ENCODE assay signal across 29 cellular contexts in the genomic region with DNA sequence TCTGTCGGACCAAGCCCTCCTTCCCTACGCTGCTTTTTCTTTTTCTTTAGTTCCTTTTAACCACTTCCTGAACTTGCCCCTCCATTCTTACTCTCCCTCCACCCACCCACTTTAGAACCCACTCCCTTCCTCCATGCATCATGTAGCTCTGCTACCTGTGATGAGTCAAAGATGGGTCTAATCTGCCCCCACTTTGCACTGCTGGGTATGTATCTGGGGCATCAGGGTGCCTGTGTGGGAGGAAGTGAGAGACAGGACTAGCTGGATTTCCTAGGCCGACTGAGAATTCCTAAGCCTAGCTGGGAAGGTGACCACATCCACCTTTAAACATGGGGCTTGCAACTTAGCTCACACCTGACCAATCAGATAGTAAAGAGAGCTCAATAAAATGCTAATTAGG.
"Had no signal": no experiment of that assay in that cellular context is flagged by ENCODE, and none has a peak within 500 bp of the region (broad histone marks: within the 10 kb centered on the region; RNA-seq: fewer than 3 reads in every experiment).

No MANE protein-coding gene starts in this region.

- DNase-seq: naive thymus-derived CD8-positive, alpha-beta T cell; nucleus accumbens; pancreas; retina; spleen; stimulated activated CD4-positive, alpha-beta T cell treated with anti-CD3 and anti-CD28 coated beads, Interleukin-12 subunit alpha, Interleukin-12 subunit beta, amount 100 ng/mL, for 4 hours; stimulated activated CD4-positive, alpha-beta T cell treated with anti-CD3 and anti-CD28 coated beads, Interleukin-1b, Interleukin-23, amount 100 ng/mL, for 48 hours; stimulated activated CD4-positive, alpha-beta T cell treated with anti-CD3 and anti-CD28 coated beads, Interleukin-4, amount 100 ng/mL, for 1 hour; stimulated activated CD4-positive, alpha-beta T cell treated with anti-CD3 and anti-CD28 coated beads, Interleukin-4, amount 100 ng/mL, for 4 hours; stimulated activated CD8-positive, alpha-beta memory T cell treated with anti-CD3 and anti-CD28 coated beads, Interleukin-4, amount 100 ng/mL, for 48 hours; stimulated activated naive CD4-positive, alpha-beta T cell; stimulated activated naive CD8-positive, alpha-beta T cell treated with anti-CD3 and anti-CD28 coated beads, Interleukin-15, amount 100 ng/mL, for 72 hours; stimulated activated naive CD8-positive, alpha-beta T cell treated with anti-CD3 and anti-CD28 coated beads, Interleukin-15, Interleukin-2, amounts not matched to agents 100 U/mL and 50 U/mL, for 24 hours; substantia nigra; testis; tibial artery; transverse colon had no signal

- H3K36me3 ChIP-seq: neutrophil, pancreas, prostate gland, right atrium auricular region, spleen, suprapubic skin, tibial artery, transverse colon, upper lobe of left lung, vagina had no signal

- H3K4me3 ChIP-seq: pancreas, prostate gland, right atrium auricular region, skin epidermis, smooth muscle cell, spleen, suprapubic skin, testis, tibial artery, transverse colon, upper lobe of left lung, vagina had no signal

- ATAC-seq: naive thymus-derived CD8-positive, alpha-beta T cell; natural killer cell treated with Interleukin-12 subunit alpha and Interleukin-12 subunit beta and Interleukin-15 and Interleukin-18, amount 100 ng/mL, for 72 hours; pancreas; sciatic nerve; stimulated activated memory B cell treated with anti-CD40 and anti-IgM and Interleukin-4, amounts not matched to agents 10 μg/mL and 1 μg/mL and 100 μg/mL, for 72 hours; stimulated activated naive CD8-positive, alpha-beta T cell treated with anti-CD3 and anti-CD28 coated beads, Interleukin-15, amount 100 ng/mL, for 72 hours; stimulated activated naive CD8-positive, alpha-beta T cell treated with anti-CD3 and anti-CD28 coated beads, Interleukin-15, Interleukin-2, amounts not matched to agents 100 U/mL and 50 U/mL, for 24 hours had no signal

- H3K27ac ChIP-seq: neutrophil, pancreas, prostate gland, right atrium auricular region, skin epidermis, suprapubic skin, testis, tibial artery, transverse colon, upper lobe of left lung, vagina had no signal

- H3K27ac Mint-ChIP-seq: naive thymus-derived CD8-positive, alpha-beta T cell; natural killer cell treated with Interleukin-12 subunit alpha and Interleukin-12 subunit beta and Interleukin-15 and Interleukin-18, amount 100 ng/mL, for 72 hours; stimulated activated memory B cell treated with anti-CD40 and anti-IgM and Interleukin-4, amounts not matched to agents 10 μg/mL and 1 μg/mL and 100 μg/mL, for 72 hours; stimulated activated naive CD8-positive, alpha-beta T cell treated with anti-CD3 and anti-CD28 coated beads, Interleukin-15, amount 100 ng/mL, for 72 hours had no signal

- H3K9me3 ChIP-seq: neutrophil, pancreas, prostate gland, suprapubic skin, testis, tibial artery, transverse colon, upper lobe of left lung, vagina had no signal

- H3K27me3 ChIP-seq: neutrophil, pancreas, right atrium auricular region, spleen, suprapubic skin, testis, tibial artery, transverse colon, upper lobe of left lung, vagina had no signal

- FAIRE-seq: pancreas, urothelium cell line had no signal

- H3K4me2 ChIP-seq: smooth muscle cell had no signal

- H3K27me3 Mint-ChIP-seq: naive thymus-derived CD8-positive, alpha-beta T cell; natural killer cell treated with Interleukin-12 subunit alpha and Interleukin-12 subunit beta and Interleukin-15 and Interleukin-18, amount 100 ng/mL, for 72 hours; stimulated activated memory B cell treated with anti-CD40 and anti-IgM and Interleukin-4, amounts not matched to agents 10 μg/mL and 1 μg/mL and 100 μg/mL, for 72 hours; stimulated activated naive CD8-positive, alpha-beta T cell treated with anti-CD3 and anti-CD28 coated beads, Interleukin-15, amount 100 ng/mL, for 72 hours had no signal

- H3K36me3 Mint-ChIP-seq: naive thymus-derived CD8-positive, alpha-beta T cell; natural killer cell treated with Interleukin-12 subunit alpha and Interleukin-12 subunit beta and Interleukin-15 and Interleukin-18, amount 100 ng/mL, for 72 hours; stimulated activated memory B cell treated with anti-CD40 and anti-IgM and Interleukin-4, amounts not matched to agents 10 μg/mL and 1 μg/mL and 100 μg/mL, for 72 hours had no signal

- H3K4me3 Mint-ChIP-seq: naive thymus-derived CD8-positive, alpha-beta T cell; natural killer cell treated with Interleukin-12 subunit alpha and Interleukin-12 subunit beta and Interleukin-15 and Interleukin-18, amount 100 ng/mL, for 72 hours; stimulated activated memory B cell treated with anti-CD40 and anti-IgM and Interleukin-4, amounts not matched to agents 10 μg/mL and 1 μg/mL and 100 μg/mL, for 72 hours; stimulated activated naive CD8-positive, alpha-beta T cell treated with anti-CD3 and anti-CD28 coated beads, Interleukin-15, amount 100 ng/mL, for 72 hours had no signal

- H3K4me1 ChIP-seq: pancreas, prostate gland, right atrium auricular region, suprapubic skin, testis, tibial artery, transverse colon, upper lobe of left lung, vagina had no signal

- H3K4me1 Mint-ChIP-seq: naive thymus-derived CD8-positive, alpha-beta T cell; stimulated activated memory B cell treated with anti-CD40 and anti-IgM and Interleukin-4, amounts not matched to agents 10 μg/mL and 1 μg/mL and 100 μg/mL, for 72 hours; stimulated activated naive CD8-positive, alpha-beta T cell treated with anti-CD3 and anti-CD28 coated beads, Interleukin-15, amount 100 ng/mL, for 72 hours had no signal
